1 cellular context compared by ENCODE assay signal in genomic region chr12:52229836-52230343, GRCh38.
TF ChIP-seq lines count a peak whose summit lies in the region.

No MANE protein-coding gene starts in this region.

TF ChIP-seq in SK-N-SH, 30 proteins besides CTCF, POLR2A, EP300 and RAD21 (continued from another document):
- TF ChIP-seq USF1 (IDR thresholded peaks at IDR 0.05; ENCODE audit: borderline replicate concordance, low read depth): no peak
- no peak for TF ChIP-seq RFX5 (IDR thresholded peaks at IDR 0.05; ENCODE audit: low read length)
- TF ChIP-seq PBX3 (IDR thresholded peaks at IDR 0.05): no peak
TF ChIP-seq in SK-N-SH: peak in this region for 0.
